8 cellular contexts compared by ENCODE assay signal in the genomic region with DNA sequence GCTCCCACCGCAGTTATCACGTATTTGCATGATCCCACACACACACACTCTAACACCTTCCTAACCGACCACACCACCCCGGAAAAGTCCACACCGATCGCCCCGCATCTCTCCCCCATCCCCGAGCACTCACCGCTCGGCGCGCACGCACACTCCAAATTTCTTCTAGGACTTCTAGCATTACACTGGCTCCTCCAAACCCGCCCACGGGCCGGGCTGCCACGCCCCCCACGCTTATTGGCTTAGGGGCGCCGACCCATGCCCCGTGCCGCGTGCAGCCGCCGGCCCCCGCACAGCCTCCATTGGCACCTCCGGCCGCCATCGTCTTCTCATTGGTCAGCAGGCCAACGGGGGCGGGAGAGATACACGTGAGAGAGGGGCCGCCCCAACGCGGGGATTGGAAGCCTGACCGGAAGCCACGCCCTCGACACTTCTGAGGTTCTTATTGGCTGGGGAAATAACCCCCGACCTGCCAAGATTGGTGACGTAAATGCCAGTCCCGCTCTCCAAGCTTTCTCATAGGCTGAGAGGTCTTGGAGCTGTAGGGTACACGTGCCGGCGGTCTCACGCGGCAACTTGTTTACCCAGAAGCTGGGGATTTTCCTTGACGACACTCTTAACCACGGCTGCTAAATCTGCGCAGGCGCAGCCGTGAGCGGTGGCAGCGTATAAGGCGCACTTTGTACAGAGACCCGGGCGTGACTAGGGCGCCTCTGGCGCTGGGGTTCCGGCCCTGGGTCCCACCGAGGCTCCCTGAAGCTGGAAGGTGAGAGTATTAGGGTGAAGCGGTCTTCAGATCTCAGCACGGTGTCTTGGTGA. TPM values are rescaled to one million over a fixed set of nuclear protein-coding genes. Genes with fewer than 3 reads are reported as not detected.
DNase-seq lines count a peak whose midpoint lies in the region; ATAC-seq and FAIRE-seq lines count a peak whose summit lies in the region.

No MANE protein-coding gene starts in this region.

- H3K27me3 ChIP-seq in BLaER1 = no peaks in the 10 kb centered on the region

- H4K20me1 ChIP-seq in BLaER1 = peaks cover 22% of the 10 kb centered on the region

- H3K9ac ChIP-seq in BLaER1 = peak overlapping the region; percentile 79

- H3K4me2 ChIP-seq in BLaER1 = peak overlapping the region; percentile 98

- peaks cover 21% of the 10 kb centered on the region for H3K36me3 ChIP-seq in BLaER1

- FAIRE-seq in GM19239 (lab: Jason Lieb, UNC) = peak; percentile 98

- peaks cover 73% of the 10 kb centered on the region for H3K4me1 ChIP-seq in BLaER1

- no peaks in the 10 kb centered on the region for H3K9me3 ChIP-seq in BLaER1

- peak overlapping the region; percentile 63 for H3K4me3 ChIP-seq in BLaER1

- peak; percentile 69 for ATAC-seq in HG03442 (IDR thresholded peaks at IDR 0.05; ENCODE audit: unreplicated experiment)
- peak; percentile 59 for ATAC-seq in left lobe of liver

- H3K27ac ChIP-seq in BLaER1 = peak overlapping the region; percentile 79

- peak; percentile 93 for DNase-seq in GM19239 (ENCODE audit: insufficient read length, low spot score)
- peak; percentile 91 to 97 for DNase-seq in NCI-H524 (lab: John Stamatoyannopoulos, UW)
- peak; percentile 100 for DNase-seq in activated CD4-positive, alpha-beta T cell treated with anti-CD3 and anti-CD28 coated beads for 48 hours
- DNase-seq in cortex of kidney (lab: John Stamatoyannopoulos, UW) = peak; percentile 80
- peak; percentile 100 for DNase-seq in left lobe of liver (ENCODE audit: low spot score)
- peak; percentile 100 for DNase-seq in stimulated activated CD4-positive, alpha-beta T cell treated with anti-CD3 and anti-CD28 coated beads, Interleukin-2, amount 100 ng/mL, for 4 hours (ENCODE audit: low read depth)

RNA-seq across cellular contexts. Expression of gene PER1, which starts 4.2 kb away (rescaled TPM):
- 108 TPM for total RNA-seq in left lobe of liver

RNA-seq across cellular contexts. Expression of gene VAMP2, which starts 6.4 kb away (rescaled TPM):
- total RNA-seq in left lobe of liver = 18.1 TPM

RNA-seq across cellular contexts. Expression of gene TMEM107, which starts 19.8 kb away (rescaled TPM):
- total RNA-seq in left lobe of liver = 3.6 TPM

RNA-seq across cellular contexts. Expression of gene HES7, which starts 32.5 kb away (rescaled TPM):
- total RNA-seq in left lobe of liver = not detected

RNA-seq across cellular contexts. Expression of gene BORCS6, which starts 33.6 kb away (rescaled TPM):
- 4.5 TPM for total RNA-seq in left lobe of liver

Comparison
In these comparisons a context has a peak if more than half of its experiments do, and no peak if none do; other contexts are left out.
1. Peak in every context shown above with its lines: DNase-seq, ATAC-seq, H3K4me3 ChIP-seq and H3K27ac ChIP-seq.